Comparison of ENCODE assay signal across 30 cellular contexts in the genomic region with DNA sequence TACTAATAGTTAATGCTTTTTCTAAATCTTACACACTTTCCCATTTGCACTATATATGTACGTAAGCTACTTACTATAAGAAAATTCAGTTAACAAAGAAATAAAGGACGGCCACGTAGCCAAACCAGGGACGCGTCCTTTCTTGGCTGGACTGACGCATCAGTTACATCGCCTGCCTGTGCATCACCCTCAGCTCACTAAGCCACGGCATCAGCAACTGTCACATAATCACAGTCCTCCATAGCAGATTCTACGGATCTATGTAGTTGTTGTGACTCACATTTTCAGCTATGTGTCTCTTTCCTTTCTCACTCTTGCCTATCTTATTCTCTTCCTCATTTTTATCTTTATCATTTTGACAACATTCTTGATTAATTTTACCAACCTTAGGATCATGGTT. TPM values are rescaled to one million over a fixed set of nuclear protein-coding genes. Genes with fewer than 3 reads are reported as not detected.
DNase-seq lines count a peak whose midpoint lies in the region; ATAC-seq, FAIRE-seq and TF ChIP-seq lines count a peak whose summit lies in the region.
"Had no signal": no experiment of that assay in that cellular context is flagged by ENCODE, and none has a peak within 500 bp of the region (broad histone marks: within the 10 kb centered on the region; RNA-seq: fewer than 3 reads in every experiment).

No MANE protein-coding gene starts in this region.

- peak overlapping the region; percentile 79 for H3K27ac Mint-ChIP-seq in astrocyte (ENCODE audit: unreplicated experiment)
- H3K27ac Mint-ChIP-seq: B cell; CD8-positive, alpha-beta T cell; GM23338; HFFc6; IgD-negative memory B cell had no signal

- H3K4me1 ChIP-seq in astrocyte (ENCODE audit: insufficient read depth, low read length) (peaks cover 3% of the 10 kb centered on the region), lower lobe of right lung (no peaks in the 10 kb centered on the region)
- H3K4me1 ChIP-seq: Caco-2, HAP-1 had no signal

- no peak for TF ChIP-seq CTCF in astrocyte (IDR thresholded peaks at IDR 0.05; ENCODE audit: insufficient read depth, low read depth, low read length)
- TF ChIP-seq CTCF in lower lobe of right lung (IDR thresholded peaks at IDR 0.05): no peak
- no peak for TF ChIP-seq CTCF in coronary artery (IDR thresholded peaks at IDR 0.05)

- ATAC-seq in lower lobe of right lung: no peak
- ATAC-seq: CD8-positive, alpha-beta T cell; GM23338 had no signal

- no peak overlapping the region for H3K4me3 Mint-ChIP-seq in astrocyte (ENCODE audit: unreplicated experiment)
- H3K4me3 Mint-ChIP-seq: B cell; CD8-positive, alpha-beta T cell; GM23338; HFFc6; IgD-negative memory B cell had no signal

- H3K27me3 Mint-ChIP-seq in astrocyte (ENCODE audit: low read depth, unreplicated experiment): no peaks in the 10 kb centered on the region
- H3K27me3 Mint-ChIP-seq: B cell, IgD-negative memory B cell had no signal

- peaks cover 4% of the 10 kb centered on the region for H3K4me1 Mint-ChIP-seq in astrocyte (ENCODE audit: low read depth, unreplicated experiment)

- intact Hi-C loops in lower lobe of right lung (cut with DNase I): no loop called here

- H4K20me1 ChIP-seq in astrocyte (ENCODE audit: insufficient read depth, low read length): no peaks in the 10 kb centered on the region

- H3K79me2 ChIP-seq in astrocyte (ENCODE audit: insufficient read depth, low read length): no peaks in the 10 kb centered on the region

- no peaks in the 10 kb centered on the region for H3K27me3 ChIP-seq in astrocyte (ENCODE audit: insufficient read depth, low read length)
- H3K27me3 ChIP-seq in lower lobe of right lung (ENCODE audit: low read depth): no peaks in the 10 kb centered on the region

- H3K9me3 Mint-ChIP-seq in astrocyte (ENCODE audit: unreplicated experiment): no peaks in the 10 kb centered on the region
- H3K9me3 Mint-ChIP-seq: CD8-positive, alpha-beta T cell; GM23338; HFFc6; IgD-negative memory B cell had no signal

- DNase-seq in HT1080 (ENCODE audit: low read depth) (peak; percentile 1), astrocyte (ENCODE audit: low read depth) (peak; percentile 15), iris pigment epithelial cell (ENCODE audit: low read depth) (peak; percentile 32), NCI-H1092 treated with DMSO at 0.1 percent for 48 hours (lab: John Stamatoyannopoulos, UW) (no peak), globus pallidus (ENCODE audit: low spot score) (no peak), lower lobe of right lung (no peak), coronary artery (ENCODE audit: low spot score) (no peak)
- DNase-seq: Caco-2; CD8-positive, alpha-beta T cell; DMS 273 treated with DMSO at 0.1 percent for 48 hours; DMS79 treated with DMSO at 0.1 percent for 48 hours; HFFc6; NCI-H1048; NCI-H1417 treated with DMSO at 0.1 percent for 48 hours; NCI-H1930; NCI-H2107; NCI-H446; NCI-H524 treated with DMSO at 0.1 percent for 48 hours; NCI-H774; SIG-M5 had no signal

- no peak overlapping the region for H3K9ac ChIP-seq in astrocyte (ENCODE audit: low read length)
- H3K9ac ChIP-seq: KMS-11 had no signal

- no peak overlapping the region for H3K4me2 ChIP-seq in astrocyte (ENCODE audit: low read length)
- H3K4me2 ChIP-seq: GM23338, KMS-11 had no signal

- H3K36me3 ChIP-seq in astrocyte (ENCODE audit: insufficient read depth, low read length) (peaks cover 4% of the 10 kb centered on the region), lower lobe of right lung (peaks cover 31% of the 10 kb centered on the region)

- no peak overlapping the region for H3K4me3 ChIP-seq in astrocyte (ENCODE audit: insufficient read depth, low read depth, low read length)
- no peak overlapping the region for H3K4me3 ChIP-seq in lower lobe of right lung
- no peak overlapping the region for H3K4me3 ChIP-seq in coronary artery
- H3K4me3 ChIP-seq: GM23338, HAP-1, SK-N-MC had no signal

- FAIRE-seq in astrocyte (lab: Jason Lieb, UNC): peak; percentile 41
- FAIRE-seq: GM18507, RCC 7860 had no signal

- no peaks in the 10 kb centered on the region for H3K36me3 Mint-ChIP-seq in astrocyte (ENCODE audit: low read depth, unreplicated experiment)

- H2AFZ ChIP-seq in astrocyte (ENCODE audit: low read depth, low read length): no peak overlapping the region
- H2AFZ ChIP-seq: GM23338 had no signal

- H3K9me3 ChIP-seq in astrocyte (ENCODE audit: insufficient read depth, low read depth, low read length) (no peaks in the 10 kb centered on the region), lower lobe of right lung (no peaks in the 10 kb centered on the region)
- H3K9me3 ChIP-seq: Caco-2, HAP-1 had no signal

- H3K27ac ChIP-seq in astrocyte (ENCODE audit: low read depth, low read length) (no peak overlapping the region), lower lobe of right lung (no peak overlapping the region), coronary artery (no peak overlapping the region)
- H3K27ac ChIP-seq: C4-2B, KMS-11, SK-N-MC had no signal

RNA-seq across cellular contexts. Expression of a gene that starts 38.1 kb away (rescaled TPM):
- not detected in 2 replicates for total RNA-seq in HT1080 (2014; rRNA removed; shearing (Covaris generic))
- 0.10 and 0.20 TPM in 2 replicates for polyA plus RNA-seq in HT1080 (2015; cell fraction: cytosol; rRNA removed)
- polyA plus RNA-seq in HT1080 (2015; cell fraction: nucleus; rRNA removed): not detected in 2 replicates
- not detected in 2 replicates for total RNA-seq in astrocyte
- not detected for total RNA-seq in lower lobe of right lung
- total RNA-seq: Caco-2, G401, HFFc6 had no signal
- polyA plus RNA-seq: GM23338, IgD-negative memory B cell had no signal

Comparison
In these comparisons a context has a peak if more than half of its experiments do, and no peak if none do; other contexts are left out.
1. DNase-seq: peak in HT1080 (single experiment), astrocyte (single experiment) and iris pigment epithelial cell (single experiment); none in NCI-H1092 treated with DMSO at 0.1 percent for 48 hours (single experiment), globus pallidus (single experiment), lower lobe of right lung (single experiment) and coronary artery (single experiment).